8 cellular contexts compared by ENCODE assay signal in the genomic region with DNA sequence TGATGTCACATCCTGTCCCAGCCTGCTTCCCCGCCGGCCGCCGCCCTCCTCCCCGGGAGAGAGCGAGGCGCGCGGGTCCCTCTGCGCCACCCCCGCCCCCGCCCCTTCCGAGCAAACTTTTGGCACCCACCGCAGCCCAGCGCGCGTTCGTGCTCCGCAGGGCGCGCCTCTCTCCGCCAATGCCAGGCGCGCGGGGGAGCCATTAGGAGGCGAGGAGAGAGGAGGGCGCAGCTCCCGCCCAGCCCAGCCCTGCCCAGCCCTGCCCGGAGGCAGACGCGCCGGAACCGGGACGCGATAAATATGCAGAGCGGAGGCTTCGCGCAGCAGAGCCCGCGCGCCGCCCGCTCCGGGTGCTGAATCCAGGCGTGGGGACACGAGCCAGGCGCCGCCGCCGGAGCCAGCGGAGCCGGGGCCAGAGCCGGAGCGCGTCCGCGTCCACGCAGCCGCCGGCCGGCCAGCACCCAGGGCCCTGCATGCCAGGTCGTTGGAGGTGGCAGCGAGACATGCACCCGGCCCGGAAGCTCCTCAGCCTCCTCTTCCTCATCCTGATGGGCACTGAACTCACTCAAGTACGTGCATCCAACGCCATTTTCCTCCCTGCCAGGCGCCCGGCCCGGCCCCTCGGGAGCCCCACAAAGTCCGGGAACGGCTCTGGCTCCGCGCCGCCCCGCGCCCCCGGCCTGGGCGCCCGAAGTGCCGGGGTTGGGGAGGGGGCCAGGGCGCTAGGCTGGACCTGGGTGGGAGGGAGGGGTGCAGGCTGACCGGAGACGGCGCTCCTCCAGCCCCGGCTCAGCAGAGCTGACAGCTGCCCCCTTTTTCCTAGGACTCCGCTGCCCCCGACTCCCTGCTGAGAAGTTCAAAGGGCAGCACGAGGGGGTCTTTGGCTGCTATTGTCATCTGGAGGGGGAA. TPM values are rescaled to one million over a fixed set of nuclear protein-coding genes. Genes with fewer than 3 reads are reported as not detected.
DNase-seq lines count a peak whose midpoint lies in the region; ATAC-seq and TF ChIP-seq lines count a peak whose summit lies in the region.

No MANE protein-coding gene starts in this region.

- DNase-seq in NCI-H1105 (lab: John Stamatoyannopoulos, UW) (peak; percentile 84), esophagus muscularis mucosa (ENCODE audit: extremely low spot score) (no peak), NCI-H1930 (lab: John Stamatoyannopoulos, UW) (no peak), GF-D8 (lab: John Stamatoyannopoulos, UW) (no peak)

- H3K36me3 ChIP-seq in ACC112 (ENCODE audit: insufficient read depth, low read length): no peaks in the 10 kb centered on the region
- H3K36me3 ChIP-seq in esophagus muscularis mucosa: no peaks in the 10 kb centered on the region

- peak overlapping the region; percentile 79 for H3K4me3 ChIP-seq in ACC112 (ENCODE audit: low read depth, low read length)
- peak overlapping the region; percentile 60 to 82 (median 63) for H3K4me3 ChIP-seq in esophagus muscularis mucosa

- H3K4me1 ChIP-seq in ACC112 (ENCODE audit: control insufficient read depth, insufficient read depth, low read length, unreplicated experiment): no peaks in the 10 kb centered on the region
- peaks cover 16 to 29% (median 25%) of the 10 kb centered on the region in 4 donors for H3K4me1 ChIP-seq in esophagus muscularis mucosa

- ATAC-seq in HG03280 (IDR thresholded peaks at IDR 0.05; ENCODE audit: unreplicated experiment): no peak
- ATAC-seq in GM19452 (IDR thresholded peaks at IDR 0.05; ENCODE audit: unreplicated experiment): no peak

- no peaks in the 10 kb centered on the region for H3K79me2 ChIP-seq in ACC112 (ENCODE audit: control insufficient read depth, insufficient read depth, low read length, unreplicated experiment)

- H3K4me3 Mint-ChIP-seq in nephron: peak overlapping the region; percentile 12 to 66 (median 32)

- H3K36me3 Mint-ChIP-seq in nephron (ENCODE audit: low read depth): no peaks in the 10 kb centered on the region

- H3K9me3 Mint-ChIP-seq in nephron: no peaks in the 10 kb centered on the region

- H3K27me3 Mint-ChIP-seq in nephron (ENCODE audit: low read depth): peaks cover 82% of the 10 kb centered on the region

- H3K4me1 Mint-ChIP-seq in nephron: no peaks in the 10 kb centered on the region

- H3K27ac Mint-ChIP-seq in nephron: no peak overlapping the region

- H3K27ac ChIP-seq in ACC112 (ENCODE audit: low read depth, low read length) (no peak overlapping the region), esophagus muscularis mucosa (replicated peaks in 1 of 4) (peak overlapping the region; percentile 57 to 76 (median 60))

- peaks cover 31% of the 10 kb centered on the region for H3K27me3 ChIP-seq in ACC112 (ENCODE audit: insufficient read depth, low read length)
- H3K27me3 ChIP-seq in esophagus muscularis mucosa: peaks cover 0 to 38% (median 0%) of the 10 kb centered on the region in 4 donors

- TF ChIP-seq EP300 in esophagus muscularis mucosa (IDR thresholded peaks at IDR 0.05): no peak

- WGBS in esophagus muscularis mucosa: 1% methylated on average over 37 of the region's 90 CpGs

- intact Hi-C loops in esophagus muscularis mucosa (cut with DNase I): no loop called here

- peak overlapping the region; percentile 0 for H2AFZ ChIP-seq in ACC112 (ENCODE audit: low read length, unreplicated experiment)

- no peaks in the 10 kb centered on the region for H3K9me3 ChIP-seq in esophagus muscularis mucosa

- TF ChIP-seq CTCF in esophagus muscularis mucosa (IDR thresholded peaks at IDR 0.05) (peak in 1 of 3 experiments; percentile 8), nephron (IDR thresholded peaks at IDR 0.05; ENCODE audit: unreplicated experiment in 3 of 3) (no peak)

- no peak for TF ChIP-seq POLR2A in esophagus muscularis mucosa (IDR thresholded peaks at IDR 0.05; ENCODE audit: low read depth)

RNA-seq across cellular contexts. Expression of gene OLFM1, which starts 12.0 kb away (rescaled TPM):
- total RNA-seq in esophagus muscularis mucosa: 10 to 100 TPM; 18.7 to 46.1 (median 38.6) TPM
